10 cellular contexts compared by ENCODE assay signal in the genomic region with DNA sequence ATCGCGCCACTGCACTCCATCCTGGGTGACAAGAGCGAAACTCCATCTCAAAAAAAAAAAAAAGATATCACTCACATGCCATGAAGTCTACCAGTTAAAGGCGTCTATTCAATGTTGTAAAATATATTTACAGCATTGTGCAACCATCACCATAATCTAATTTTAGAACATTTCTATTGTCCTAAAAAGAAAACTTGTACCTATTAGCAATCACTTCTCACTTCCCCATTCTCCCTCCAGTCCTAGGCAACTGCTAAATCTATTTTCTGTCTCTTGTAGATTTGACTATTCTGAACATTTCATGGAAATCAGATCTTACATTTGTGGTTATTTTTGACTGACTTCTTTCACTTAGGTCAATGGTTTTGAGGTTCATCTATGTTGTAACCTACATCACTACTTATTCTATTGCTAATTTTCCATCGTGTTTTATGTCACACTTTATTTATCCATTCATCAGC. TPM values are rescaled to one million over a fixed set of nuclear protein-coding genes. Genes with fewer than 3 reads are reported as not detected.
DNase-seq lines count a peak whose midpoint lies in the region; ATAC-seq and TF ChIP-seq lines count a peak whose summit lies in the region.
"Had no signal": no experiment of that assay in that cellular context is flagged by ENCODE, and none has a peak within 500 bp of the region (broad histone marks: within the 10 kb centered on the region; RNA-seq: fewer than 3 reads in every experiment).

No MANE protein-coding gene starts in this region.

- no peak for TF ChIP-seq POLR2A in transverse colon (IDR thresholded peaks at IDR 0.05)

- H3K9ac ChIP-seq in MM.1S (ENCODE audit: low read length), result no peak overlapping the region; the same call in 1 of the 2 replicates
- H3K9ac ChIP-seq in endodermal cell (ENCODE audit: extremely low read depth, low read length, poor library complexity, severe bottlenecking), result no peak overlapping the region

- no peaks in the 10 kb centered on the region for H3K9me3 ChIP-seq in MM.1S (replicated peaks; ENCODE audit: insufficient read depth, low read length)
- no peaks in the 10 kb centered on the region for H3K9me3 ChIP-seq in endodermal cell (ENCODE audit: control insufficient read depth, low read length)
- no peaks in the 10 kb centered on the region for H3K9me3 ChIP-seq in transverse colon
- H3K9me3 ChIP-seq: gastroesophageal sphincter had no signal

- peaks cover 33% of the 10 kb centered on the region for H3K4me1 Mint-ChIP-seq in stimulated activated memory B cell treated with anti-CD40 and anti-IgM and Interleukin-4, amounts not matched to agents 10 μg/mL and 1 μg/mL and 100 μg/mL, for 72 hours
- peaks cover 15% of the 10 kb centered on the region for H3K4me1 Mint-ChIP-seq in endodermal cell
- H3K4me1 Mint-ChIP-seq: neural crest cell had no signal

- peak; percentile 37 for DNase-seq in MM.1S
- DNase-seq in OCI-M1 (lab: John Stamatoyannopoulos, UW), result no peak
- no peak for DNase-seq in endodermal cell
- no peak for DNase-seq in transverse colon
- DNase-seq: NCI-H1092 treated with DMSO at 0.1 percent for 48 hours had no signal

- H3K4me3 Mint-ChIP-seq in stimulated activated memory B cell treated with anti-CD40 and anti-IgM and Interleukin-4, amounts not matched to agents 10 μg/mL and 1 μg/mL and 100 μg/mL, for 72 hours, result peak overlapping the region; percentile 5
- no peak overlapping the region for H3K4me3 Mint-ChIP-seq in endodermal cell
- H3K4me3 Mint-ChIP-seq: neural crest cell had no signal

- TF ChIP-seq EP300 in transverse colon (IDR thresholded peaks at IDR 0.05; ENCODE audit: low read depth), result no peak

- H3K27ac ChIP-seq in MM.1S (ENCODE audit: low read length) (peak overlapping the region; percentile 63; the same call in 1 of the 2 replicates), endodermal cell (ENCODE audit: low read depth, low read length) (no peak overlapping the region), transverse colon (no peak overlapping the region)
- H3K27ac ChIP-seq: gastroesophageal sphincter had no signal

- H4K20me1 ChIP-seq in MM.1S (ENCODE audit: insufficient read depth, low read length), result no peaks in the 10 kb centered on the region

- H2AFZ ChIP-seq in MM.1S (ENCODE audit: low read length), result no peak overlapping the region

- TF ChIP-seq CTCF in MM.1S (IDR thresholded peaks at IDR 0.05; ENCODE audit: low read length), result no peak
- no peak for TF ChIP-seq CTCF in endodermal cell (conservative IDR thresholded peaks at IDR 0.05)
- no peak for TF ChIP-seq CTCF in transverse colon (IDR thresholded peaks at IDR 0.05)

- ATAC-seq in GM19043 (IDR thresholded peaks at IDR 0.05; ENCODE audit: low read depth, unreplicated experiment) (peak; percentile 94), HG02759 (IDR thresholded peaks at IDR 0.05; ENCODE audit: unreplicated experiment) (peak; percentile 91)
- ATAC-seq in stimulated activated memory B cell treated with anti-CD40 and anti-IgM and Interleukin-4, amounts not matched to agents 10 μg/mL and 1 μg/mL and 100 μg/mL, for 72 hours, result peak; percentile 92
- ATAC-seq: gastroesophageal sphincter had no signal

- H3K9me3 Mint-ChIP-seq in stimulated activated memory B cell treated with anti-CD40 and anti-IgM and Interleukin-4, amounts not matched to agents 10 μg/mL and 1 μg/mL and 100 μg/mL, for 72 hours, result no peaks in the 10 kb centered on the region
- H3K9me3 Mint-ChIP-seq in endodermal cell, result no peaks in the 10 kb centered on the region
- H3K9me3 Mint-ChIP-seq: neural crest cell had no signal

- intact Hi-C loops in transverse colon (cut with DNase I; ENCODE audit: low total_unique reads), result no loop called here

- H3K36me3 ChIP-seq in MM.1S (replicated peaks; ENCODE audit: insufficient read depth, low read length) (no peaks in the 10 kb centered on the region), endodermal cell (ENCODE audit: control insufficient read depth, insufficient read depth, low read length) (no peaks in the 10 kb centered on the region), transverse colon (no peaks in the 10 kb centered on the region)
- H3K36me3 ChIP-seq: gastroesophageal sphincter had no signal

- H3K27me3 ChIP-seq in MM.1S (replicated peaks; ENCODE audit: insufficient read depth, low read length) (no peaks in the 10 kb centered on the region), endodermal cell (ENCODE audit: control insufficient read depth, insufficient read depth, low read length, poor library complexity, severe bottlenecking) (no peaks in the 10 kb centered on the region), transverse colon (no peaks in the 10 kb centered on the region)
- H3K27me3 ChIP-seq: gastroesophageal sphincter had no signal

- H3K4me2 ChIP-seq in MM.1S (ENCODE audit: low read depth, low read length), result peak overlapping the region; percentile 35

- in situ Hi-C loops in transverse colon (cut with MboI; ENCODE audit: low pct_ligation_motif_present in 1 of 4, low pct_unique_long_range_greater_than_20kb in 1 of 4, low sequenced_read_pairs in 3 of 4), result no loop called here

- H3K4me3 ChIP-seq in MM.1S (ENCODE audit: low read length) (no peak overlapping the region), endodermal cell (ENCODE audit: low read length) (no peak overlapping the region), transverse colon (no peak overlapping the region)
- H3K4me3 ChIP-seq: gastroesophageal sphincter had no signal

- no peaks in the 10 kb centered on the region for H3K27me3 Mint-ChIP-seq in stimulated activated memory B cell treated with anti-CD40 and anti-IgM and Interleukin-4, amounts not matched to agents 10 μg/mL and 1 μg/mL and 100 μg/mL, for 72 hours
- no peaks in the 10 kb centered on the region for H3K27me3 Mint-ChIP-seq in endodermal cell (ENCODE audit: insufficient read depth)

- H3K79me2 ChIP-seq in MM.1S (ENCODE audit: low read length), result no peaks in the 10 kb centered on the region

- H3K27ac Mint-ChIP-seq in stimulated activated memory B cell treated with anti-CD40 and anti-IgM and Interleukin-4, amounts not matched to agents 10 μg/mL and 1 μg/mL and 100 μg/mL, for 72 hours, result peak overlapping the region; percentile 59
- H3K27ac Mint-ChIP-seq in endodermal cell, result no peak overlapping the region

- H3K4me1 ChIP-seq in MM.1S (ENCODE audit: low read length) (0 out of 2 replicates have a peak, but pooled peaks cover 5% of the 10 kb centered on the region), endodermal cell (ENCODE audit: control insufficient read depth, insufficient read depth, low read length) (peaks cover 2% of the 10 kb centered on the region), transverse colon (no peaks in the 10 kb centered on the region)
- H3K4me1 ChIP-seq: gastroesophageal sphincter had no signal

- no peaks in the 10 kb centered on the region for H3F3A ChIP-seq in MM.1S (ENCODE audit: insufficient read depth, low read length)

- H3K36me3 Mint-ChIP-seq in stimulated activated memory B cell treated with anti-CD40 and anti-IgM and Interleukin-4, amounts not matched to agents 10 μg/mL and 1 μg/mL and 100 μg/mL, for 72 hours, result no peaks in the 10 kb centered on the region
- H3K36me3 Mint-ChIP-seq in endodermal cell (ENCODE audit: low read depth), result no peaks in the 10 kb centered on the region

- WGBS in endodermal cell (ENCODE audit: insufficient coverage in 1 of 2, insufficient read length in 1 of 2), 2 experiments, result 88% methylated on average over 4 of the region's 5 CpGs; no CpG with 5 or more reads in 1 of the 2 experiments
- 45 to 47% methylated on average over 2 to 5 of the region's 5 CpGs for WGBS in transverse colon (ENCODE audit: low coverage in 1 of 2), 2 donors

- no peaks in the 10 kb centered on the region for H3K9me2 ChIP-seq in MM.1S (replicated peaks; ENCODE audit: insufficient read depth, low read length)

RNA-seq across cellular contexts. Expression of gene OTUD1, which starts 25.2 kb away (rescaled TPM):
- total RNA-seq in endodermal cell (10 to 100 TPM in 1 of 2 donors, 1 to 10 TPM in 1; 8.7 to 12.4 TPM), transverse colon (10 to 100 TPM; 12.3 to 18.0 (median 16.9) TPM)
- 8.2 TPM for polyA plus RNA-seq in endodermal cell (2013, experiment 1 of 2)
- 8.7 TPM for polyA plus RNA-seq in endodermal cell (2013, experiment 2 of 2)
